Comparison of ENCODE assay signal across 10 cellular contexts in genomic region chr4:98546910-98547544, GRCh38.
A peak's percentile ranks its signal among the peaks of the same experiment; 100 is the strongest.
DNase-seq lines count a peak whose midpoint lies in the region; TF ChIP-seq lines count a peak whose summit lies in the region.
"Had no signal": no experiment of that assay in that cellular context is flagged by ENCODE, and none has a peak within 500 bp of the region (broad histone marks: within the 10 kb centered on the region; RNA-seq: fewer than 3 reads in every experiment).

No MANE protein-coding gene starts in this region.

- peak in 1 of 2 donors; percentile 29 for TF ChIP-seq POLR2A in thyroid gland (IDR thresholded peaks at IDR 0.05)

- H3K4me3 ChIP-seq in endodermal cell (ENCODE audit: low read length) (no peak overlapping the region), thyroid gland (replicated peaks in 1 of 3) (peak overlapping the region in 1 of 3 donors; percentile 25)

- H3K27ac ChIP-seq in endodermal cell (ENCODE audit: low read depth, low read length): peak overlapping the region; percentile 47
- peak overlapping the region; percentile 32 to 79 (median 64) for H3K27ac ChIP-seq in thyroid gland

- H3K36me3 Mint-ChIP-seq in endodermal cell (ENCODE audit: low read depth) (no peaks in the 10 kb centered on the region), endothelial cell (ENCODE audit: low read depth, unreplicated experiment) (no peaks in the 10 kb centered on the region)
- peaks cover 6% of the 10 kb centered on the region for H3K36me3 Mint-ChIP-seq in activated naive CD4-positive, alpha-beta T cell treated with anti-CD3 and anti-CD28 coated beads, Interleukin-2, amount 10 ng/mL, durations not matched to agents 7 days and 5 days

- H3K9ac ChIP-seq in endodermal cell (ENCODE audit: extremely low read depth, low read length, poor library complexity, severe bottlenecking): no peak overlapping the region

- TF ChIP-seq CTCF in endodermal cell (conservative IDR thresholded peaks at IDR 0.05) (peak; percentile 21), thyroid gland (IDR thresholded peaks at IDR 0.05) (peak in 4 of 6 experiments; percentile 14 to 26 (median 16)), endothelial cell (IDR thresholded peaks at IDR 0.05; ENCODE audit: unreplicated experiment) (no peak)

- H3K4me1 Mint-ChIP-seq in endodermal cell: no peaks in the 10 kb centered on the region
- H3K4me1 Mint-ChIP-seq in endothelial cell (ENCODE audit: unreplicated experiment): peaks cover 8% of the 10 kb centered on the region
- peaks cover 11% of the 10 kb centered on the region for H3K4me1 Mint-ChIP-seq in activated naive CD4-positive, alpha-beta T cell treated with anti-CD3 and anti-CD28 coated beads, Interleukin-2, amount 10 ng/mL, durations not matched to agents 7 days and 5 days

- H3K27ac Mint-ChIP-seq in endodermal cell: no peak overlapping the region
- H3K27ac Mint-ChIP-seq in endothelial cell (ENCODE audit: unreplicated experiment): no peak overlapping the region
- H3K27ac Mint-ChIP-seq in activated naive CD4-positive, alpha-beta T cell treated with anti-CD3 and anti-CD28 coated beads, Interleukin-2, amount 10 ng/mL, durations not matched to agents 7 days and 5 days: no peak overlapping the region
- H3K27ac Mint-ChIP-seq: activated T-helper 2 cell treated with anti-CD3 and anti-CD28 coated beads, Interferon-gamma antibody, Interleukin-2, Interleukin-4, amounts not matched to agents 10 μg/mL and 5 μg/mL and 100 μg/mL, durations not matched to agents 14 hours and 24 hours and 36 hours had no signal

- H3K36me3 ChIP-seq in endodermal cell (ENCODE audit: control insufficient read depth, insufficient read depth, low read length) (no peaks in the 10 kb centered on the region), thyroid gland (no peaks in the 10 kb centered on the region)

- WGBS in endodermal cell (ENCODE audit: insufficient coverage in 1 of 2, insufficient read length in 1 of 2), 2 experiments: 76 to 88% methylated on average over 6 to 16 of the region's 16 CpGs
- 45 to 57% methylated on average over 16 of the region's 16 CpGs for WGBS in thyroid gland, 2 donors

- H3K4me3 Mint-ChIP-seq in endodermal cell: no peak overlapping the region
- H3K4me3 Mint-ChIP-seq in endothelial cell (ENCODE audit: unreplicated experiment): no peak overlapping the region
- no peak overlapping the region for H3K4me3 Mint-ChIP-seq in activated naive CD4-positive, alpha-beta T cell treated with anti-CD3 and anti-CD28 coated beads, Interleukin-2, amount 10 ng/mL, durations not matched to agents 7 days and 5 days

- H3K27me3 Mint-ChIP-seq in endodermal cell (ENCODE audit: insufficient read depth): no peaks in the 10 kb centered on the region
- peaks cover 4% of the 10 kb centered on the region for H3K27me3 Mint-ChIP-seq in endothelial cell (ENCODE audit: unreplicated experiment)
- no peaks in the 10 kb centered on the region for H3K27me3 Mint-ChIP-seq in activated naive CD4-positive, alpha-beta T cell treated with anti-CD3 and anti-CD28 coated beads, Interleukin-2, amount 10 ng/mL, durations not matched to agents 7 days and 5 days

- peaks cover 5% of the 10 kb centered on the region for H3K9me3 Mint-ChIP-seq in endodermal cell
- no peaks in the 10 kb centered on the region for H3K9me3 Mint-ChIP-seq in endothelial cell (ENCODE audit: unreplicated experiment)
- H3K9me3 Mint-ChIP-seq in activated naive CD4-positive, alpha-beta T cell treated with anti-CD3 and anti-CD28 coated beads, Interleukin-2, amount 10 ng/mL, durations not matched to agents 7 days and 5 days: peaks cover 4% of the 10 kb centered on the region

- H3K4me1 ChIP-seq in endodermal cell (ENCODE audit: control insufficient read depth, insufficient read depth, low read length) (no peaks in the 10 kb centered on the region), thyroid gland (peaks cover 7 to 10% of the 10 kb centered on the region in 2 donors)

- CTCF ChIA-PET in activated naive CD4-positive, alpha-beta T cell treated with anti-CD3 and anti-CD28 coated beads, Interleukin-2, amount 10 ng/mL, durations not matched to agents 7 days and 5 days (lab: Charles Lee): no interaction called here

- H3K27me3 ChIP-seq in endodermal cell (ENCODE audit: control insufficient read depth, insufficient read depth, low read length, poor library complexity, severe bottlenecking): no peaks in the 10 kb centered on the region
- H3K27me3 ChIP-seq in thyroid gland: no peaks in the 10 kb centered on the region

- H3K9me3 ChIP-seq in endodermal cell (ENCODE audit: control insufficient read depth, low read length) (no peaks in the 10 kb centered on the region), thyroid gland (no peaks in the 10 kb centered on the region)

- DNase-seq in NCI-H1694 (lab: John Stamatoyannopoulos, UW) (peak; percentile 55), endodermal cell (no peak), lung microvascular endothelial cell (ENCODE audit: low read depth in 2 of 2) (peak; percentile 52 to 66), thyroid gland (peak; percentile 51 to 60), NCI-H524 (lab: John Stamatoyannopoulos, UW) (no peak), endothelial cell (ENCODE audit: low spot score) (no peak), H4 (ENCODE audit: low spot score) (no peak)
- no peak for DNase-seq in activated naive CD4-positive, alpha-beta T cell treated with anti-CD3 and anti-CD28 coated beads, Interleukin-2, amount 10 ng/mL, durations not matched to agents 7 days and 5 days
- DNase-seq: trophoblast cell had no signal

- intact Hi-C loops in thyroid gland (cut with DNase I): no loop called here

Comparison
In these comparisons a context has a peak if more than half of its experiments do, and no peak if none do; other contexts are left out.
1. DNase-seq: peak in NCI-H1694 (single experiment), lung microvascular endothelial cell (2 of 2) and thyroid gland (2 of 2); none in endodermal cell (single experiment), NCI-H524 (0 of 2), endothelial cell (single experiment), activated naive CD4-positive, alpha-beta T cell treated with anti-CD3 and anti-CD28 coated beads, Interleukin-2, amount 10 ng/mL, durations not matched to agents 7 days and 5 days (single experiment) and H4 (single experiment).